ENCODE assay signal across 33 cellular contexts in genomic region chr1:231592809-231593208, GRCh38.
"Had no signal": no experiment of that assay in that cellular context is flagged by ENCODE, and none has a peak within 500 bp of the region (broad histone marks: within the 10 kb centered on the region; RNA-seq: fewer than 3 reads in every experiment).

No MANE protein-coding gene starts in this region.

- H3K9me3 ChIP-seq: adrenal gland, body of pancreas, breast epithelium had no signal

- ATAC-seq: activated CD8-positive, alpha-beta T cell treated with anti-CD3 and anti-CD28 coated beads for 36 hours; activated naive CD4-positive, alpha-beta T cell treated with anti-CD3 and anti-CD28 coated beads, Interleukin-2, amount 50 U/mL, for 72 hours; activated T-cell treated with anti-CD3 and anti-CD28 coated beads, Interleukin-2, amount 50 U/mL, for 4 hours; activated T-cell treated with anti-CD3 and anti-CD28 coated beads, Interleukin-2, amount 50 U/mL, for 72 hours; activated T-helper 17 cell treated with anti-CD3 and anti-CD28 coated beads, Interleukin-2, amount 50 U/mL, for 72 hours; body of pancreas had no signal

- FAIRE-seq: astrocyte, TTC549 had no signal

- H3K27me3 ChIP-seq: adrenal gland, body of pancreas, brain microvascular endothelial cell, breast epithelium had no signal

- H3K27ac ChIP-seq: adrenal gland, body of pancreas, brain microvascular endothelial cell, breast epithelium, VCaP had no signal

- DNase-seq: activated B cell treated with CpG ODN at 0.5 μM for 24 hours; activated CD4-positive, alpha-beta memory T cell treated with anti-CD3 and anti-CD28 coated beads for 36 hours; activated CD4-positive, alpha-beta T cell treated with anti-CD3 and anti-CD28 coated beads for 4 hours; activated CD4-positive, alpha-beta T cell treated with anti-CD3 and anti-CD28 coated beads, Interleukin-2, amount 10 ng/mL, durations not matched to agents 24 days and 14 days; activated CD4-positive, alpha-beta T cell treated with anti-CD3 and anti-CD28 coated beads, Interleukin-2, amount 50 U/mL, for 1 hour; activated CD4-positive, alpha-beta T cell treated with anti-CD3 and anti-CD28 coated beads, Interleukin-2, amount 50 U/mL, for 4 hours; activated CD4-positive, CD25-positive, alpha-beta regulatory T cell treated with anti-CD3 and anti-CD28 coated beads, Interleukin-2, amount 50 U/mL, for 72 hours; activated CD8-positive, alpha-beta memory T cell treated with anti-CD3 and anti-CD28 coated beads, Interleukin-2, amount 50 U/mL, for 4 hours; activated CD8-positive, alpha-beta T cell treated with anti-CD3 and anti-CD28 coated beads for 36 hours; activated effector memory CD4-positive, alpha-beta T cell treated with anti-CD3 and anti-CD28 coated beads, Interleukin-2, amount 50 U/mL, for 16 hours; activated gamma-delta T cell treated with Interleukin-2 at 50 U/mL for 16 hours; activated naive CD4-positive, alpha-beta T cell; activated naive CD4-positive, alpha-beta T cell treated with anti-CD3 and anti-CD28 coated beads for 36 hours; activated naive CD4-positive, alpha-beta T cell treated with anti-CD3 and anti-CD28 coated beads, Interleukin-2, amount 50 U/mL, for 16 hours; activated naive CD8-positive, alpha-beta T cell treated with anti-CD3 and anti-CD28 coated beads for 36 hours; activated T-cell treated with anti-CD3 and anti-CD28 coated beads for 4 hours; activated T-cell treated with anti-CD3 and anti-CD28 coated beads, Interleukin-2, amount 50 U/mL, for 1 hour; activated T-cell treated with anti-CD3 and anti-CD28 coated beads, Interleukin-2, amount 50 U/mL, for 4 hours; activated T-cell treated with anti-CD3 and anti-CD28 coated beads, Interleukin-2, amount 50 U/mL, for 72 hours; adrenal gland; amniotic stem cell; aorta; body of pancreas; brain microvascular endothelial cell; central memory CD4-positive, alpha-beta T cell; T-helper 2 cell; T-helper 9 cell had no signal

- H3K36me3 ChIP-seq: adrenal gland, brain microvascular endothelial cell, breast epithelium had no signal

- H3K4me1 ChIP-seq: adrenal gland, body of pancreas, breast epithelium had no signal

- H3K4me3 ChIP-seq: adrenal gland, body of pancreas, breast epithelium had no signal
